ENCODE assay signal across 26 cellular contexts in genomic region chr6:137387365-137387764, GRCh38.
DNase-seq lines count a peak whose midpoint lies in the region; ATAC-seq and TF ChIP-seq lines count a peak whose summit lies in the region.
"Had no signal": no experiment of that assay in that cellular context is flagged by ENCODE, and none has a peak within 500 bp of the region (broad histone marks: within the 10 kb centered on the region; RNA-seq: fewer than 3 reads in every experiment).

No MANE protein-coding gene starts in this region.

- H3K9me3 ChIP-seq in T-helper 17 cell (ENCODE audit: control insufficient read depth, low read length, poor library complexity, severe bottlenecking) (no peaks in the 10 kb centered on the region), liver (ENCODE audit: control insufficient read depth in 4 of 4, low read length in 3 of 4) (no peaks in the 10 kb centered on the region)
- H3K9me3 ChIP-seq: neutrophil, upper lobe of left lung had no signal

- H3K27ac Mint-ChIP-seq in T-helper 17 cell, result peak overlapping the region; percentile 3
- H3K27ac Mint-ChIP-seq: activated naive CD8-positive, alpha-beta T cell treated with anti-CD3 and anti-CD28 coated beads, Interleukin-2, amount 10 ng/mL, durations not matched to agents 7 days and 5 days; memory B cell had no signal

- no peak overlapping the region for H3K27ac ChIP-seq in liver (ENCODE audit: low read depth in 1 of 2, low read length in 2 of 2)
- H3K27ac ChIP-seq: neutrophil, upper lobe of left lung had no signal

- no peak overlapping the region for H3K4me3 ChIP-seq in liver (ENCODE audit: low read depth in 1 of 3, low read length in 3 of 3)
- H3K4me3 ChIP-seq: skin epidermis, upper lobe of left lung had no signal

- H3K9ac ChIP-seq in liver (ENCODE audit: low read depth in 1 of 2, low read length in 2 of 2), result no peak overlapping the region

- no peak overlapping the region for H3K4me3 Mint-ChIP-seq in T-helper 17 cell
- H3K4me3 Mint-ChIP-seq: activated naive CD8-positive, alpha-beta T cell treated with anti-CD3 and anti-CD28 coated beads, Interleukin-2, amount 10 ng/mL, durations not matched to agents 7 days and 5 days; dendritic cell treated with granulocyte-macrophage colony-stimulating factor and Interleukin-4, amounts not matched to agents 40 ng/mL and 50 ng/mL, for 4 days; memory B cell had no signal

- peak; percentile 72 for DNase-seq in NCI-H146 (lab: John Stamatoyannopoulos, UW)
- no peak for DNase-seq in NCI-H146 treated with DMSO at 0.1 percent for 48 hours (lab: John Stamatoyannopoulos, UW; ENCODE audit: unreplicated experiment)
- DNase-seq in NCI-H187 (lab: John Stamatoyannopoulos, UW), result peak; percentile 19 to 24
- DNase-seq in T-helper 17 cell, result no peak
- DNase-seq in NK-92 treated with Interleukin-12 subunit alpha and Interleukin-12 subunit beta, amount 100 ng/mL, for 24 hours (lab: John Stamatoyannopoulos, UW), result no peak
- DNase-seq in GM19240 (ENCODE audit: insufficient read length, low spot score), result no peak
- DNase-seq: activated effector memory CD4-positive, alpha-beta T cell treated with anti-CD3 and anti-CD28 coated beads, Interleukin-2, amount 50 U/mL, for 16 hours; activated naive CD8-positive, alpha-beta T cell treated with anti-CD3 and anti-CD28 coated beads, Interleukin-2, amount 10 ng/mL, durations not matched to agents 7 days and 5 days; AML-193; caudate nucleus; DND-41; HCEC 1CT; IMR-90; NCI-H1105 treated with DMSO at 0.1 percent for 48 hours; NCI-H2227 treated with DMSO at 0.1 percent for 48 hours; SHP77; stimulated activated CD4-positive, alpha-beta T cell treated with anti-CD3 and anti-CD28 coated beads, Interleukin-2, amount 100 ng/mL, for 24 hours; substantia nigra; upper lobe of left lung had no signal

- no peaks in the 10 kb centered on the region for H3K36me3 ChIP-seq in liver (ENCODE audit: control insufficient read depth in 4 of 4, insufficient read depth in 3 of 4, low read depth in 1 of 4, low read length in 3 of 4)
- H3K36me3 ChIP-seq: neutrophil, upper lobe of left lung had no signal

- no peak for TF ChIP-seq CTCF in liver (IDR thresholded peaks at IDR 0.05; ENCODE audit: low read depth, low read length, missing input control)

- peaks cover 4% of the 10 kb centered on the region for H3K36me3 Mint-ChIP-seq in T-helper 17 cell (ENCODE audit: low read depth)

- ATAC-seq in T-helper 17 cell, result no peak
- no peak for ATAC-seq in HG02973 (IDR thresholded peaks at IDR 0.05; ENCODE audit: unreplicated experiment)
- ATAC-seq: activated CD4-positive, CD25-positive, alpha-beta regulatory T cell treated with anti-CD3 and anti-CD28 coated beads, Interleukin-2, amount 50 U/mL, for 24 hours had no signal

- WGBS in liver, result 40% methylated on average over 9 of the region's 9 CpGs

- TF ChIP-seq RAD21 in liver (IDR thresholded peaks at IDR 0.05), result peak in 1 of 2 donors; percentile 48

- no peaks in the 10 kb centered on the region for H3K27me3 Mint-ChIP-seq in T-helper 17 cell
- H3K27me3 Mint-ChIP-seq: activated naive CD8-positive, alpha-beta T cell treated with anti-CD3 and anti-CD28 coated beads, Interleukin-2, amount 10 ng/mL, durations not matched to agents 7 days and 5 days; dendritic cell treated with granulocyte-macrophage colony-stimulating factor and Interleukin-4, amounts not matched to agents 40 ng/mL and 50 ng/mL, for 4 days had no signal

- H3K4me1 ChIP-seq in liver (ENCODE audit: control insufficient read depth in 4 of 4, insufficient read depth in 4 of 4, low read length in 3 of 4), result peaks cover 0 to 12% (median 8%) of the 10 kb centered on the region in 4 donors
- H3K4me1 ChIP-seq: upper lobe of left lung had no signal

- H3K4me1 Mint-ChIP-seq in T-helper 17 cell, result peaks cover 35% of the 10 kb centered on the region

- no peaks in the 10 kb centered on the region for H3K27me3 ChIP-seq in liver (ENCODE audit: control insufficient read depth in 4 of 4, insufficient read depth in 4 of 4, low read length in 3 of 4)
- H3K27me3 ChIP-seq: upper lobe of left lung had no signal

TF ChIP-seq in liver, 16 proteins besides CTCF, POLR2A, EP300 and RAD21:
- TF ChIP-seq MAX (IDR thresholded peaks at IDR 0.05) (no peak), SP1 (IDR thresholded peaks at IDR 0.05) (peak; percentile 83), HNF4A (conservative IDR thresholded peaks at IDR 0.05) (peak; percentile 91 to 94), JUND (IDR thresholded peaks at IDR 0.05) (no peak), RXRA (IDR thresholded peaks at IDR 0.05) (peak; percentile 88 to 95), HNF4G (IDR thresholded peaks at IDR 0.05) (peak; percentile 70)

Comparison
In these comparisons a context has a peak if more than half of its experiments do, and no peak if none do; other contexts are left out.
1. DNase-seq: peak in NCI-H146 (single experiment) and NCI-H187 (2 of 2); none in NCI-H146 treated with DMSO at 0.1 percent for 48 hours (single experiment), T-helper 17 cell (0 of 3), NK-92 treated with Interleukin-12 subunit alpha and Interleukin-12 subunit beta, amount 100 ng/mL, for 24 hours (single experiment) and GM19240 (single experiment).